Comparison of ENCODE assay signal across 9 cellular contexts in the genomic region with DNA sequence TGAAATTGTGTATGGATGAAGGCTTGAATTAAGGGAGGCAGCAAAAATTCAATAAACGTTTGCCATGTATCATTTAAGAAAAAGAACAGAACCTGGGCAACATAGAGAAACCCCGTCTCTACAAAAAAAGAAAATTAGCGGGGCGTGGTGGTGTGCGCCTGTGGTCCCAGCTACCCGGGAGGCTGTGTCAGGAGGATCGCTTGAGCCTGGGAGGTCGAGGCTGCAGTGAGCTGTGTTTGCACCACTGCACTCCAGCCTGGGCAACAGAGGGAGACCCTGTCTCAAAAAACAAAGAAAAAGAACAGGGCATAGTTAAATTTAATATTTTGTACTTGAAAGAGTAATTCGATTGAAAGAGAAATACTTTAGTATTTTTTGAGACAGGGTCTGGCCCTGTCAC. TPM values are rescaled to one million over a fixed set of nuclear protein-coding genes. Genes with fewer than 3 reads are reported as not detected.
DNase-seq lines count a peak whose midpoint lies in the region; ATAC-seq and FAIRE-seq lines count a peak whose summit lies in the region.
"Had no signal": no experiment of that assay in that cellular context is flagged by ENCODE, and none has a peak within 500 bp of the region (broad histone marks: within the 10 kb centered on the region; RNA-seq: fewer than 3 reads in every experiment).

No MANE protein-coding gene starts in this region.

- peak; percentile 4 for DNase-seq in DMS 273 (lab: John Stamatoyannopoulos, UW; ENCODE audit: unreplicated experiment)
- no peak for DNase-seq in DMS 273 treated with DMSO at 0.1 percent for 48 hours (lab: John Stamatoyannopoulos, UW)
- DNase-seq in activated T-helper 1 cell treated with anti-CD3 and anti-CD28 coated beads, Interleukin-12 subunit alpha, Interleukin-12 subunit beta, Interleukin-2, Interleukin-4 antibody, amounts not matched to agents 30 ng/mL and 10 ng/mL and 1 ng/mL, durations not matched to agents 14 hours and 24 hours and 36 hours (ENCODE audit: low spot score), result no peak
- no peak for DNase-seq in RCC 7860 (ENCODE audit: low spot score)
- DNase-seq: GOT3 had no signal

- H3K4me1 ChIP-seq in iPS-18a (ENCODE audit: control insufficient read depth, low read depth, low read length), result peaks cover 14% of the 10 kb centered on the region
- peaks cover 28% of the 10 kb centered on the region for H3K4me1 ChIP-seq in stomach smooth muscle (ENCODE audit: control insufficient read depth, insufficient read depth, low read length)

- H3K27me3 Mint-ChIP-seq in activated T-helper 1 cell treated with anti-CD3 and anti-CD28 coated beads, Interleukin-12 subunit alpha, Interleukin-12 subunit beta, Interleukin-2, Interleukin-4 antibody, amounts not matched to agents 30 ng/mL and 10 ng/mL and 1 ng/mL, durations not matched to agents 14 hours and 24 hours and 36 hours (ENCODE audit: insufficient read depth), result no peaks in the 10 kb centered on the region

- H3K27ac ChIP-seq in iPS-18a (ENCODE audit: low read length) (no peak overlapping the region), stomach smooth muscle (ENCODE audit: low read length) (no peak overlapping the region)

- H3K4me1 Mint-ChIP-seq in activated T-helper 1 cell treated with anti-CD3 and anti-CD28 coated beads, Interleukin-12 subunit alpha, Interleukin-12 subunit beta, Interleukin-2, Interleukin-4 antibody, amounts not matched to agents 30 ng/mL and 10 ng/mL and 1 ng/mL, durations not matched to agents 14 hours and 24 hours and 36 hours (ENCODE audit: low read depth), result peaks cover 45% of the 10 kb centered on the region

- peak overlapping the region; percentile 40 for H3K27ac Mint-ChIP-seq in activated T-helper 1 cell treated with anti-CD3 and anti-CD28 coated beads, Interleukin-12 subunit alpha, Interleukin-12 subunit beta, Interleukin-2, Interleukin-4 antibody, amounts not matched to agents 30 ng/mL and 10 ng/mL and 1 ng/mL, durations not matched to agents 14 hours and 24 hours and 36 hours

- H3K4me3 ChIP-seq in iPS-18a (ENCODE audit: low read length) (peak overlapping the region; percentile 80), stomach smooth muscle (ENCODE audit: low read length in 2 of 2) (peak overlapping the region; percentile 94 to 95)

- peaks cover 37% of the 10 kb centered on the region for H3K36me3 ChIP-seq in iPS-18a (ENCODE audit: control insufficient read depth, low read depth, low read length)
- peaks cover 4 to 7% of the 10 kb centered on the region in 2 donors for H3K36me3 ChIP-seq in stomach smooth muscle (ENCODE audit: control insufficient read depth in 2 of 2, insufficient read depth in 2 of 2, low read length in 2 of 2)

- H3K9ac ChIP-seq in iPS-18a (ENCODE audit: low read length), result peak overlapping the region; percentile 74
- peak overlapping the region in 1 of 2 donors; percentile 82 for H3K9ac ChIP-seq in stomach smooth muscle (ENCODE audit: low read length in 2 of 2)

- no peaks in the 10 kb centered on the region for H3K9me3 ChIP-seq in iPS-18a (ENCODE audit: control insufficient read depth, low read depth, low read length)
- H3K9me3 ChIP-seq in stomach smooth muscle (ENCODE audit: control insufficient read depth in 2 of 2, low read length in 2 of 2), result no peaks in the 10 kb centered on the region

- intact Hi-C loops in activated T-helper 1 cell treated with anti-CD3 and anti-CD28 coated beads, Interleukin-12 subunit alpha, Interleukin-12 subunit beta, Interleukin-2, Interleukin-4 antibody, amounts not matched to agents 30 ng/mL and 10 ng/mL and 1 ng/mL, durations not matched to agents 14 hours and 24 hours and 36 hours (cut with micrococcal nuclease), result loop anchor here (2.0 kb wide), 1 partner anchor 65 kb away; the partner anchor contains the start of gene GPI

- H3K9me3 Mint-ChIP-seq in activated T-helper 1 cell treated with anti-CD3 and anti-CD28 coated beads, Interleukin-12 subunit alpha, Interleukin-12 subunit beta, Interleukin-2, Interleukin-4 antibody, amounts not matched to agents 30 ng/mL and 10 ng/mL and 1 ng/mL, durations not matched to agents 14 hours and 24 hours and 36 hours, result no peaks in the 10 kb centered on the region

- no peak for FAIRE-seq in RCC 7860 (lab: Jason Lieb, UNC)

- H3K27me3 ChIP-seq in iPS-18a (ENCODE audit: control insufficient read depth, insufficient read depth, low read length), result no peaks in the 10 kb centered on the region
- no peaks in the 10 kb centered on the region for H3K27me3 ChIP-seq in stomach smooth muscle (ENCODE audit: control insufficient read depth in 1 of 2, insufficient read depth in 2 of 2, low read length in 2 of 2)

- H3K4me3 Mint-ChIP-seq in activated T-helper 1 cell treated with anti-CD3 and anti-CD28 coated beads, Interleukin-12 subunit alpha, Interleukin-12 subunit beta, Interleukin-2, Interleukin-4 antibody, amounts not matched to agents 30 ng/mL and 10 ng/mL and 1 ng/mL, durations not matched to agents 14 hours and 24 hours and 36 hours, result peak overlapping the region; percentile 98

- peaks cover 30% of the 10 kb centered on the region for H3K36me3 Mint-ChIP-seq in activated T-helper 1 cell treated with anti-CD3 and anti-CD28 coated beads, Interleukin-12 subunit alpha, Interleukin-12 subunit beta, Interleukin-2, Interleukin-4 antibody, amounts not matched to agents 30 ng/mL and 10 ng/mL and 1 ng/mL, durations not matched to agents 14 hours and 24 hours and 36 hours (ENCODE audit: low read depth)

- ATAC-seq in GM18517 (IDR thresholded peaks at IDR 0.05; ENCODE audit: unreplicated experiment), result no peak
- ATAC-seq in GM21737 (IDR thresholded peaks at IDR 0.05; ENCODE audit: unreplicated experiment), result no peak

RNA-seq across cellular contexts. Expression of gene UBA2, which starts 1.4 kb away (rescaled TPM):
- total RNA-seq in activated T-helper 1 cell treated with anti-CD3 and anti-CD28 coated beads, Interleukin-12 subunit alpha, Interleukin-12 subunit beta, Interleukin-2, Interleukin-4 antibody, amounts not matched to agents 30 ng/mL and 10 ng/mL and 1 ng/mL, durations not matched to agents 14 hours and 24 hours and 36 hours, result 173 and 175 TPM in 2 replicates

RNA-seq across cellular contexts. Expression of gene PDCD2L, which starts 25.4 kb away (rescaled TPM):
- total RNA-seq in activated T-helper 1 cell treated with anti-CD3 and anti-CD28 coated beads, Interleukin-12 subunit alpha, Interleukin-12 subunit beta, Interleukin-2, Interleukin-4 antibody, amounts not matched to agents 30 ng/mL and 10 ng/mL and 1 ng/mL, durations not matched to agents 14 hours and 24 hours and 36 hours, result 51.3 and 52.3 TPM in 2 replicates

RNA-seq across cellular contexts. Expression of gene WTIP, which starts 52.0 kb away (rescaled TPM):
- 0.39 and 0.86 TPM in 2 replicates for total RNA-seq in activated T-helper 1 cell treated with anti-CD3 and anti-CD28 coated beads, Interleukin-12 subunit alpha, Interleukin-12 subunit beta, Interleukin-2, Interleukin-4 antibody, amounts not matched to agents 30 ng/mL and 10 ng/mL and 1 ng/mL, durations not matched to agents 14 hours and 24 hours and 36 hours
